ENCODE assay signal across 12 cellular contexts in the genomic region with DNA sequence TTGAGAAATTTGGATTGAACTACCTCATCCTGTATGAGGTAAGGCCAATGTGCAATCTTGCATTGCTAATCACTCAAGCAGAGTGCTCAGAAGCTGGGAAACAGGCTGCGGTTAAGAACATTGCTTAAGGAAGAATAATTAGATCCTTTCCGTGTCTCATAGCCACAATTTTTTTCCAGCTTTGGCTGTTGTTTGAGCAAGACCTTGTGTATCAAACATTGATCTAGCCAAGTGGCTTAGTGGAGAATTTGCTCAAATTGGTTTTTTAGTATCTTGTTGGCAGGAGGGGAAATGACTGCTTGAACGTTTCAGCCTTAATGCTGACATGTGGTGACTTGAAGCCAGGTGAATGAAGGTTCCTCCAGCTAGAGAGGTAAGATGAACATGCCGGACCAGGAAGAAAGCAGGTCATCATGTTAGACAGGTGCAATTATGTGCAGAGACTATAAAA.
DNase-seq lines count a peak whose midpoint lies in the region; ATAC-seq, FAIRE-seq and TF ChIP-seq lines count a peak whose summit lies in the region.
"Had no signal": no experiment of that assay in that cellular context is flagged by ENCODE, and none has a peak within 500 bp of the region (broad histone marks: within the 10 kb centered on the region; RNA-seq: fewer than 3 reads in every experiment).

No MANE protein-coding gene starts in this region.

- dilution Hi-C loops in keratinocyte (cut with MboI; ENCODE audit: extremely low pct_ligation_motif_present, low sequenced_read_pairs): no loop called here

- FAIRE-seq in astrocyte (lab: Jason Lieb, UNC) (peak; percentile 29), keratinocyte (lab: Jason Lieb, UNC) (peak; percentile 86)
- FAIRE-seq: GM18507 had no signal

- ATAC-seq in upper lobe of right lung: peak; percentile 79
- ATAC-seq in naive thymus-derived CD8-positive, alpha-beta T cell: no peak
- no peak for ATAC-seq in GM21515 (IDR thresholded peaks at IDR 0.05; ENCODE audit: unreplicated experiment)

- no peaks in the 10 kb centered on the region for H3K79me2 ChIP-seq in astrocyte (ENCODE audit: insufficient read depth, low read length)
- H3K79me2 ChIP-seq in keratinocyte (ENCODE audit: control insufficient read depth, insufficient read depth, low read length): no peaks in the 10 kb centered on the region

- H3K9me3 ChIP-seq in astrocyte (ENCODE audit: insufficient read depth, low read depth, low read length): no peaks in the 10 kb centered on the region
- no peaks in the 10 kb centered on the region for H3K9me3 ChIP-seq in keratinocyte (ENCODE audit: control insufficient read depth, low read depth, low read length)
- no peaks in the 10 kb centered on the region for H3K9me3 ChIP-seq in upper lobe of right lung

- H4K20me1 ChIP-seq in astrocyte (ENCODE audit: insufficient read depth, low read length) (no peaks in the 10 kb centered on the region), keratinocyte (ENCODE audit: control insufficient read depth, extremely low read depth, insufficient read depth, low read length) (no peaks in the 10 kb centered on the region)

- H2AFZ ChIP-seq in astrocyte (ENCODE audit: low read depth, low read length): no peak overlapping the region
- no peak overlapping the region for H2AFZ ChIP-seq in keratinocyte (ENCODE audit: control insufficient read depth, low read length)

- peaks cover 28% of the 10 kb centered on the region for H3K4me1 ChIP-seq in astrocyte (ENCODE audit: insufficient read depth, low read length)
- peaks cover 17% of the 10 kb centered on the region for H3K4me1 ChIP-seq in keratinocyte (ENCODE audit: control insufficient read depth, extremely low read depth, insufficient read depth, low read length)
- H3K4me1 ChIP-seq in upper lobe of right lung: peaks cover 28% of the 10 kb centered on the region

- H3K4me3 Mint-ChIP-seq in astrocyte (ENCODE audit: unreplicated experiment): peak overlapping the region; percentile 9
- no peak overlapping the region for H3K4me3 Mint-ChIP-seq in naive thymus-derived CD8-positive, alpha-beta T cell
- H3K4me3 Mint-ChIP-seq: stimulated activated naive CD8-positive, alpha-beta T cell treated with anti-CD3 and anti-CD28 coated beads, Interleukin-15, Interleukin-2, amounts not matched to agents 100 ng/mL and 50 ng/mL, for 24 hours; T-helper 1 cell treated with Interleukin-12 subunit alpha and Interleukin-12 subunit beta and Interleukin-4 antibody, amounts not matched to agents 30 μg/mL and 1 μg/mL, for 36 hours had no signal

- H3K9me3 Mint-ChIP-seq in astrocyte (ENCODE audit: unreplicated experiment): peaks cover 4% of the 10 kb centered on the region
- H3K9me3 Mint-ChIP-seq in naive thymus-derived CD8-positive, alpha-beta T cell: no peaks in the 10 kb centered on the region
- H3K9me3 Mint-ChIP-seq: stimulated activated naive CD8-positive, alpha-beta T cell treated with anti-CD3 and anti-CD28 coated beads, Interleukin-15, Interleukin-2, amounts not matched to agents 100 ng/mL and 50 ng/mL, for 24 hours; T-helper 1 cell treated with Interleukin-12 subunit alpha and Interleukin-12 subunit beta and Interleukin-4 antibody, amounts not matched to agents 30 μg/mL and 1 μg/mL, for 36 hours had no signal

- peak overlapping the region; percentile 71 for H3K27ac ChIP-seq in astrocyte (ENCODE audit: low read depth, low read length)
- no peak overlapping the region for H3K27ac ChIP-seq in keratinocyte (ENCODE audit: control insufficient read depth, insufficient read depth, low read length)
- H3K27ac ChIP-seq in upper lobe of right lung: peak overlapping the region; percentile 32

- no peaks in the 10 kb centered on the region for H3K9me1 ChIP-seq in keratinocyte (ENCODE audit: control insufficient read depth, extremely low read depth, insufficient read depth, low read length)

- H3K9ac ChIP-seq in astrocyte (ENCODE audit: low read length): peak overlapping the region; percentile 23
- H3K9ac ChIP-seq in keratinocyte (ENCODE audit: control insufficient read depth, extremely low read depth, insufficient read depth, low read length): no peak overlapping the region

- H3K27me3 Mint-ChIP-seq in astrocyte (ENCODE audit: low read depth, unreplicated experiment): no peaks in the 10 kb centered on the region
- peaks cover 11 to 31% (median 15%) of the 10 kb centered on the region in 5 donors for H3K27me3 Mint-ChIP-seq in naive thymus-derived CD8-positive, alpha-beta T cell

- no peaks in the 10 kb centered on the region for H3K36me3 Mint-ChIP-seq in astrocyte (ENCODE audit: low read depth, unreplicated experiment)
- no peaks in the 10 kb centered on the region for H3K36me3 Mint-ChIP-seq in naive thymus-derived CD8-positive, alpha-beta T cell

- DNase-seq in HT1080 (ENCODE audit: low read depth) (peak; percentile 52), astrocyte (ENCODE audit: low read depth) (peak; percentile 100), keratinocyte (ENCODE audit: low read depth, low spot score) (peak; percentile 28), upper lobe of right lung (no peak), hypothalamus (lab: John Stamatoyannopoulos, UW) (no peak)
- DNase-seq in naive thymus-derived CD8-positive, alpha-beta T cell: no peak
- DNase-seq: activated gamma-delta T cell treated with Interleukin-2 at 50 U/mL for 16 hours, glutamatergic neuron had no signal

- intact Hi-C loops in upper lobe of right lung (cut with DNase I): no loop called here

- no peak for TF ChIP-seq CTCF in astrocyte (IDR thresholded peaks at IDR 0.05; ENCODE audit: insufficient read depth, low read depth, low read length)
- TF ChIP-seq CTCF in keratinocyte (optimal IDR thresholded peaks at IDR 0.05 in 1 of 3, IDR thresholded peaks at IDR 0.05 in 1 of 3, conservative IDR thresholded peaks at IDR 0.05 in 1 of 3; ENCODE audit: extremely low read depth in 1 of 3, insufficient read depth in 2 of 3, low read length in 3 of 3): no peak
- TF ChIP-seq CTCF in upper lobe of right lung (IDR thresholded peaks at IDR 0.05): no peak

- peaks cover 75% of the 10 kb centered on the region for H3K4me1 Mint-ChIP-seq in astrocyte (ENCODE audit: low read depth, unreplicated experiment)
- no peaks in the 10 kb centered on the region for H3K4me1 Mint-ChIP-seq in naive thymus-derived CD8-positive, alpha-beta T cell

- peak overlapping the region; percentile 41 for H3K4me2 ChIP-seq in astrocyte (ENCODE audit: low read length)
- peak overlapping the region; percentile 67 for H3K4me2 ChIP-seq in keratinocyte (ENCODE audit: control insufficient read depth, extremely low read depth, insufficient read depth, low read depth, low read length)

- H3K36me3 ChIP-seq in astrocyte (ENCODE audit: insufficient read depth, low read length) (no peaks in the 10 kb centered on the region), keratinocyte (ENCODE audit: control insufficient read depth in 2 of 2, extremely low read depth in 1 of 2, insufficient read depth in 2 of 2, low read length in 2 of 2) (no peaks in the 10 kb centered on the region), upper lobe of right lung (no peaks in the 10 kb centered on the region)

- H3K4me3 ChIP-seq in astrocyte (ENCODE audit: insufficient read depth, low read depth, low read length): no peak overlapping the region
- no peak overlapping the region for H3K4me3 ChIP-seq in keratinocyte (ENCODE audit: control insufficient read depth in 2 of 3, extremely low read depth in 1 of 3, insufficient read depth in 2 of 3, low read depth in 1 of 3, low read length in 3 of 3)
- H3K4me3 ChIP-seq in upper lobe of right lung: peak overlapping the region; percentile 1

- H3K27me3 ChIP-seq in astrocyte (ENCODE audit: insufficient read depth, low read length) (no peaks in the 10 kb centered on the region), keratinocyte (ENCODE audit: control insufficient read depth, extremely low read depth, insufficient read depth, low read length) (no peaks in the 10 kb centered on the region), upper lobe of right lung (no peaks in the 10 kb centered on the region)

- peak overlapping the region; percentile 99 for H3K27ac Mint-ChIP-seq in astrocyte (ENCODE audit: unreplicated experiment)
- H3K27ac Mint-ChIP-seq in naive thymus-derived CD8-positive, alpha-beta T cell: no peak overlapping the region
- H3K27ac Mint-ChIP-seq: stimulated activated naive CD8-positive, alpha-beta T cell treated with anti-CD3 and anti-CD28 coated beads, Interleukin-15, Interleukin-2, amounts not matched to agents 100 ng/mL and 50 ng/mL, for 24 hours; T-helper 1 cell treated with Interleukin-12 subunit alpha and Interleukin-12 subunit beta and Interleukin-4 antibody, amounts not matched to agents 30 μg/mL and 1 μg/mL, for 36 hours had no signal

- POLR2A ChIA-PET in naive thymus-derived CD8-positive, alpha-beta T cell (lab: Charles Lee): no interaction called here

Comparison
In these comparisons a context has a peak if more than half of its experiments do, and no peak if none do; other contexts are left out.
1. DNase-seq: peak in HT1080 (single experiment), astrocyte (single experiment) and keratinocyte (single experiment); none in upper lobe of right lung (single experiment), naive thymus-derived CD8-positive, alpha-beta T cell (0 of 10) and hypothalamus (0 of 51).